Comparison of ENCODE assay signal across 14 cellular contexts in genomic region chr3:71441217-71441924, GRCh38.
DNase-seq lines count a peak whose midpoint lies in the region; ATAC-seq and TF ChIP-seq lines count a peak whose summit lies in the region.
"Had no signal": no experiment of that assay in that cellular context is flagged by ENCODE, and none has a peak within 500 bp of the region (broad histone marks: within the 10 kb centered on the region; RNA-seq: fewer than 3 reads in every experiment).

No MANE protein-coding gene starts in this region.

- H3K27ac Mint-ChIP-seq in activated T-helper 17 cell treated with anti-CD3 and anti-CD28 coated beads, Interleukin-2, amount 50 U/mL, for 72 hours, result peak overlapping the region; percentile 71

- no peak overlapping the region for H2AK5ac ChIP-seq in neuronal stem cell (ENCODE audit: low read depth, low read length)

- WGBS in neuronal stem cell (ENCODE audit: extremely low coverage in 2 of 2, insufficient read length in 2 of 2, insufficient replicate concordance in 1 of 2), 2 donors, result no CpG with 5 or more reads among the region's 9 CpGs

- DNase-seq in left ventricle myocardium inferior, result peak; percentile 36
- no peak for DNase-seq in left cardiac atrium
- peak in 1 of 2 donors; percentile 63 for DNase-seq in left lung
- DNase-seq in upper lobe of right lung, result peak; percentile 73
- no peak for DNase-seq in neuronal stem cell (ENCODE audit: low spot score)
- DNase-seq in superior temporal gyrus (ENCODE audit: extremely low spot score), result no peak
- DNase-seq: activated CD8-positive, alpha-beta memory T cell treated with anti-CD3 and anti-CD28 coated beads for 24 hours; brain microvascular endothelial cell; NCI-H524; ovary; stimulated activated CD4-positive, alpha-beta T cell treated with anti-CD3 and anti-CD28 coated beads, Interleukin-2, amount 100 ng/mL, for 24 hours had no signal

- H3K79me1 ChIP-seq in neuronal stem cell (ENCODE audit: low read depth, low read length), result peaks cover 2% of the 10 kb centered on the region

- H3K27me3 Mint-ChIP-seq in activated T-helper 17 cell treated with anti-CD3 and anti-CD28 coated beads, Interleukin-2, amount 50 U/mL, for 72 hours, result no peaks in the 10 kb centered on the region

- no peak overlapping the region for H2BK15ac ChIP-seq in neuronal stem cell (ENCODE audit: low read length)

- no peak overlapping the region for H2BK12ac ChIP-seq in neuronal stem cell (ENCODE audit: low read length)

- ATAC-seq in left cardiac atrium (no peak), left lung (peak; percentile 56), upper lobe of right lung (peak; percentile 7), GM21717 (IDR thresholded peaks at IDR 0.05; ENCODE audit: unreplicated experiment) (no peak)
- no peak for ATAC-seq in activated T-helper 17 cell treated with anti-CD3 and anti-CD28 coated beads, Interleukin-2, amount 50 U/mL, for 72 hours (replicated peaks)

- H3K4me3 Mint-ChIP-seq in activated T-helper 17 cell treated with anti-CD3 and anti-CD28 coated beads, Interleukin-2, amount 50 U/mL, for 72 hours, result peak overlapping the region; percentile 86

- H3K23ac ChIP-seq in neuronal stem cell (ENCODE audit: low read depth, low read length, poor library complexity), result no peak overlapping the region

- no peaks in the 10 kb centered on the region for H3K36me3 Mint-ChIP-seq in activated T-helper 17 cell treated with anti-CD3 and anti-CD28 coated beads, Interleukin-2, amount 50 U/mL, for 72 hours (ENCODE audit: low read depth)

- no peak overlapping the region for H4K8ac ChIP-seq in neuronal stem cell (ENCODE audit: low read depth, low read length)

- no peak overlapping the region for H2AFZ ChIP-seq in neuronal stem cell (ENCODE audit: low read length)

- H3K9me3 ChIP-seq in left ventricle myocardium inferior (replicated peaks) (no peaks in the 10 kb centered on the region), left lung (no peaks in the 10 kb centered on the region), upper lobe of right lung (no peaks in the 10 kb centered on the region), neuronal stem cell (replicated peaks in 1 of 2; ENCODE audit: control insufficient read depth in 2 of 2, insufficient read depth in 1 of 2, low read depth in 1 of 2, low read length in 2 of 2) (peaks cover 0 to 3% of the 10 kb centered on the region in 2 donors)
- H3K9me3 ChIP-seq: ovary, SJSA1 had no signal

- H3K4me3 ChIP-seq in left ventricle myocardium inferior, result no peak overlapping the region
- no peak overlapping the region for H3K4me3 ChIP-seq in left lung
- H3K4me3 ChIP-seq in upper lobe of right lung, result no peak overlapping the region
- H3K4me3 ChIP-seq in neuronal stem cell (ENCODE audit: low read length in 2 of 2), result no peak overlapping the region
- H3K4me3 ChIP-seq: ovary, SJSA1 had no signal

- intact Hi-C loops in left ventricle myocardium inferior (cut with micrococcal nuclease) (no loop called here), left cardiac atrium (cut with DNase I) (no loop called here), left lung (cut with DNase I) (no loop called here), upper lobe of right lung (cut with DNase I) (no loop called here)

- no peak overlapping the region for H3K4ac ChIP-seq in neuronal stem cell (ENCODE audit: low read length)

- H3K27ac ChIP-seq in left ventricle myocardium inferior (replicated peaks), result no peak overlapping the region
- H3K27ac ChIP-seq in left lung, result peak overlapping the region in 1 of 2 donors; percentile 90
- H3K27ac ChIP-seq in upper lobe of right lung, result no peak overlapping the region
- H3K27ac ChIP-seq in neuronal stem cell (replicated peaks; ENCODE audit: low read length), result no peak overlapping the region
- H3K27ac ChIP-seq: brain microvascular endothelial cell, ovary, SJSA1 had no signal

- H3K27me3 ChIP-seq in left ventricle myocardium inferior (ENCODE audit: low read depth), result no peaks in the 10 kb centered on the region
- no peaks in the 10 kb centered on the region for H3K27me3 ChIP-seq in left lung
- H3K27me3 ChIP-seq in upper lobe of right lung, result no peaks in the 10 kb centered on the region
- no peaks in the 10 kb centered on the region for H3K27me3 ChIP-seq in neuronal stem cell (ENCODE audit: control insufficient read depth in 3 of 3, insufficient read depth in 3 of 3, low read depth in 1 of 3, low read length in 3 of 3)
- H3K27me3 ChIP-seq: brain microvascular endothelial cell, ovary, SJSA1 had no signal

- H3K36me3 ChIP-seq in left ventricle myocardium inferior (no peaks in the 10 kb centered on the region), left lung (no peaks in the 10 kb centered on the region), upper lobe of right lung (no peaks in the 10 kb centered on the region), neuronal stem cell (replicated peaks in 1 of 2; ENCODE audit: control insufficient read depth in 2 of 2, insufficient read depth in 2 of 2, low read length in 2 of 2) (no peaks in the 10 kb centered on the region)
- H3K36me3 ChIP-seq: brain microvascular endothelial cell, ovary, SJSA1 had no signal

- no peak overlapping the region for H3K4me2 ChIP-seq in neuronal stem cell (ENCODE audit: insufficient read depth, low read length, poor library complexity, severe bottlenecking)

- no peak overlapping the region for H2BK5ac ChIP-seq in neuronal stem cell (ENCODE audit: low read length)

- H3K4me1 Mint-ChIP-seq in activated T-helper 17 cell treated with anti-CD3 and anti-CD28 coated beads, Interleukin-2, amount 50 U/mL, for 72 hours, result peaks cover 81% of the 10 kb centered on the region

- TF ChIP-seq CTCF in left ventricle myocardium inferior (IDR thresholded peaks at IDR 0.05; ENCODE audit: borderline replicate concordance) (no peak), left lung (IDR thresholded peaks at IDR 0.05) (no peak), upper lobe of right lung (IDR thresholded peaks at IDR 0.05) (no peak)

- no peak overlapping the region for H3K18ac ChIP-seq in neuronal stem cell (ENCODE audit: low read length)

- H4K91ac ChIP-seq in neuronal stem cell (ENCODE audit: low read depth, low read length, poor library complexity), result no peak overlapping the region

- no peaks in the 10 kb centered on the region for H3K9me3 Mint-ChIP-seq in activated T-helper 17 cell treated with anti-CD3 and anti-CD28 coated beads, Interleukin-2, amount 50 U/mL, for 72 hours

- H3K14ac ChIP-seq in neuronal stem cell (ENCODE audit: low read length), result no peak overlapping the region

- H2BK120ac ChIP-seq in neuronal stem cell (ENCODE audit: low read depth, low read length), result no peak overlapping the region

- H3K4me1 ChIP-seq in left ventricle myocardium inferior, result peaks cover 65% of the 10 kb centered on the region
- peaks cover 10 to 76% of the 10 kb centered on the region in 2 donors for H3K4me1 ChIP-seq in left lung
- H3K4me1 ChIP-seq in upper lobe of right lung, result peaks cover 54% of the 10 kb centered on the region
- peaks cover 0 to 5% of the 10 kb centered on the region in 2 donors for H3K4me1 ChIP-seq in neuronal stem cell (ENCODE audit: control insufficient read depth in 2 of 2, insufficient read depth in 1 of 2, low read depth in 1 of 2, low read length in 2 of 2)

- no peak overlapping the region for H3K9ac ChIP-seq in neuronal stem cell (ENCODE audit: low read depth, low read length, poor library complexity)

Comparison
In these comparisons a context has a peak if more than half of its experiments do, and no peak if none do; other contexts are left out.
1. DNase-seq: peak in left ventricle myocardium inferior (single experiment) and upper lobe of right lung (single experiment); none in left cardiac atrium (single experiment), neuronal stem cell (single experiment) and superior temporal gyrus (single experiment).
2. ATAC-seq: peak in left lung (single experiment) and upper lobe of right lung (single experiment); none in left cardiac atrium (0 of 2), activated T-helper 17 cell treated with anti-CD3 and anti-CD28 coated beads, Interleukin-2, amount 50 U/mL, for 72 hours (single experiment) and GM21717 (single experiment).